ENCODE assay signal across 21 cellular contexts in the genomic region with DNA sequence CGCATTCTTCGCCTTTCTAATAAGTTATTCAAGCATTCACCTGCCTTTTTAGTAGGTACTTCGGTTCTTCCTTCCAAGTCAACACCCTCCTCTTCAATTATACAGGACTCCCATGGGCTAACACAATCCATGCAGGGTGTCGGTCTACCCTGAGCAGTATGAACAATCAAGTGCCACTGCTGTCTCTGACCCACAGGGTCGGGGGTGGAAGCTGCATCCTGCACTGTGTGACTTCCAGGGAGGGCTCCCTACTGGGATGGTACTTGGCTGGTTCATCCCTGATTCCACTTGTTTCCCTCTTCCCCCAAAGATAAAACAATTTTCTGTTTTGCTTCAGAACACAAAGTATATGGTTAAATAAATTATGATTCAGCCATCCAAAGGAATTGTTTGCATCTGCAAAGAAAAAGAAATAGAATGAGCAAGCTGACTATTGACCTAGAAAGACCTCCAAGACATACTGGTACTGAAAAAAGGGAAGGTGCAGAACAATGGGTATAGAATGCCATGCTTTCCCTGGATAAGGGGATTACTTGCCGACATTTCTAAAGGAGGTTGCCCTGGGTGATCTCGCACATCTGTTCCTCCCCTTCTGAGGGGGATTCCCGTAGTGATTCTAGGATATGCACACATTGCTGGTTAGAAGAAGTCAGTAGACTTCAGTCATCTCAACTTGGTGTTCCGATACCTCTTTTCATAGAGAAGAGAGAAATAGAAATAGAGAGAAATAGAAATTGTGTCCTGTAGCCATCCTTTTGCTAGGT.
"Had no signal": no experiment of that assay in that cellular context is flagged by ENCODE, and none has a peak within 500 bp of the region (broad histone marks: within the 10 kb centered on the region; RNA-seq: fewer than 3 reads in every experiment).

No MANE protein-coding gene starts in this region.

- H3K4me1 Mint-ChIP-seq: natural killer cell had no signal

- H3K27ac Mint-ChIP-seq: activated naive CD8-positive, alpha-beta T cell treated with anti-CD3 and anti-CD28 coated beads, Interleukin-2, amount 10 ng/mL, durations not matched to agents 7 days and 5 days; natural killer cell; stimulated activated naive CD8-positive, alpha-beta T cell treated with anti-CD3 and anti-CD28 coated beads, Interleukin-15, Interleukin-2, amounts not matched to agents 100 ng/mL and 50 ng/mL, for 24 hours had no signal

- ATAC-seq: activated T-cell treated with anti-CD3 and anti-CD28 coated beads, Interleukin-2, amount 50 U/mL, for 4 hours; left lung; natural killer cell; right cardiac atrium had no signal

- H3K27me3 Mint-ChIP-seq: stimulated activated naive CD8-positive, alpha-beta T cell treated with anti-CD3 and anti-CD28 coated beads, Interleukin-15, Interleukin-2, amounts not matched to agents 100 ng/mL and 50 ng/mL, for 24 hours had no signal

- H3K9me3 ChIP-seq: colonic mucosa, left lung, neutrophil, tibial artery had no signal

- H3K27ac ChIP-seq: colonic mucosa, hepatocyte, left lung, neutrophil, parathyroid adenoma, tibial artery had no signal

- DNase-seq: activated CD8-positive, alpha-beta memory T cell treated with anti-CD3 and anti-CD28 coated beads, Interleukin-2, amount 50 U/mL, for 48 hours; activated naive CD4-positive, alpha-beta T cell treated with Interleukin-2 at 50 U/mL for 16 hours; activated naive CD8-positive, alpha-beta T cell treated with anti-CD3 and anti-CD28 coated beads, Interleukin-2, amount 10 ng/mL, durations not matched to agents 7 days and 5 days; activated T-cell treated with anti-CD3 and anti-CD28 coated beads, Interleukin-2, amount 50 U/mL, for 4 hours; amygdala; colonic mucosa; foreskin melanocyte; glutamatergic neuron; kidney glomerular epithelial cell; left lung; midbrain; natural killer cell; right cardiac atrium; stimulated activated CD4-positive, alpha-beta T cell treated with anti-CD3 and anti-CD28 coated beads, Interleukin-4, amount 100 ng/mL, for 24 hours; T-helper 1 cell; T-helper 9 cell; tibial artery had no signal

- H3K9me3 Mint-ChIP-seq: activated naive CD8-positive, alpha-beta T cell treated with anti-CD3 and anti-CD28 coated beads, Interleukin-2, amount 10 ng/mL, durations not matched to agents 7 days and 5 days; activated T-cell treated with anti-CD3 and anti-CD28 coated beads, Interleukin-2, amount 50 U/mL, for 4 hours; natural killer cell; stimulated activated naive CD8-positive, alpha-beta T cell treated with anti-CD3 and anti-CD28 coated beads, Interleukin-15, Interleukin-2, amounts not matched to agents 100 ng/mL and 50 ng/mL, for 24 hours had no signal

- H3K36me3 ChIP-seq: colonic mucosa, left lung, neutrophil, tibial artery had no signal

- H3K4me1 ChIP-seq: colonic mucosa, parathyroid adenoma had no signal

- H3K27me3 ChIP-seq: colonic mucosa, hepatocyte, left lung, neutrophil, tibial artery had no signal

- H3K36me3 Mint-ChIP-seq: activated naive CD8-positive, alpha-beta T cell treated with anti-CD3 and anti-CD28 coated beads, Interleukin-2, amount 10 ng/mL, durations not matched to agents 7 days and 5 days; natural killer cell had no signal

- H3K4me3 Mint-ChIP-seq: activated naive CD8-positive, alpha-beta T cell treated with anti-CD3 and anti-CD28 coated beads, Interleukin-2, amount 10 ng/mL, durations not matched to agents 7 days and 5 days; activated T-cell treated with anti-CD3 and anti-CD28 coated beads, Interleukin-2, amount 50 U/mL, for 4 hours; natural killer cell; stimulated activated naive CD8-positive, alpha-beta T cell treated with anti-CD3 and anti-CD28 coated beads, Interleukin-15, Interleukin-2, amounts not matched to agents 100 ng/mL and 50 ng/mL, for 24 hours had no signal

- H3K4me3 ChIP-seq: colonic mucosa, hepatocyte, left lung, tibial artery had no signal
